ENCODE assay signal across 1 cellular context in genomic region chr16:69326172-69326873, GRCh38.
TF ChIP-seq lines count a peak whose summit lies in the region.

No MANE protein-coding gene starts in this region.

TF ChIP-seq in HepG2, 621 proteins besides CTCF, POLR2A, EP300 and RAD21 (continued from another document and continues in another):
- TF ChIP-seq E2F1 (CRISPR knock-in tag; IDR thresholded peaks at IDR 0.05) (no peak), ERF (CRISPR knock-in tag; IDR thresholded peaks at IDR 0.05) (peak; percentile 77), POGK (CRISPR knock-in tag; conservative IDR thresholded peaks at IDR 0.05) (no peak), RXRB (CRISPR knock-in tag; IDR thresholded peaks at IDR 0.05; ENCODE audit: borderline replicate concordance) (peak; percentile 88), ETS1 (CRISPR knock-in tag; IDR thresholded peaks at IDR 0.05) (no peak), ZUFSP (CRISPR knock-in tag; IDR thresholded peaks at IDR 0.05; ENCODE audit: borderline replicate concordance) (no peak), GLI4 (CRISPR knock-in tag; IDR thresholded peaks at IDR 0.05; ENCODE audit: borderline replicate concordance) (peak; percentile 82; the same call in 1 of the 2 replicates), ZBTB43 (CRISPR knock-in tag; conservative IDR thresholded peaks at IDR 0.05) (peak; percentile 77; the same call in 1 of the 2 replicates), HOXA3 (CRISPR knock-in tag; IDR thresholded peaks at IDR 0.05) (peak; percentile 89), ZNF770 (CRISPR knock-in tag; IDR thresholded peaks at IDR 0.05) (0 out of 2 replicates have a peak, but pooled peaks have one; percentile 17), GABPA (IDR thresholded peaks at IDR 0.05; ENCODE audit: low read depth, low read length) (no peak), GABPA (CRISPR knock-in tag; IDR thresholded peaks at IDR 0.05; ENCODE audit: low read depth) (peak; percentile 75), HNRNPLL (IDR thresholded peaks at IDR 0.05; ENCODE audit: low read depth, low read length, poor library complexity, severe bottlenecking) (no peak), SOX13 (IDR thresholded peaks at IDR 0.05) (no peak), SOX13 (CRISPR knock-in tag; conservative IDR thresholded peaks at IDR 0.05 in 1 of 2, IDR thresholded peaks at IDR 0.05 in 1 of 2) (peak in 1 of 2 experiments; percentile 61; a peak in 2 of 4 replicates), TBP (CRISPR knock-in tag; IDR thresholded peaks at IDR 0.05) (no peak), RNF2 (conservative IDR thresholded peaks at IDR 0.05; ENCODE audit: low read depth) (no peak), ZNF703 (CRISPR knock-in tag; IDR thresholded peaks at IDR 0.05; ENCODE audit: borderline replicate concordance) (no peak), CCDC6 (CRISPR knock-in tag; IDR thresholded peaks at IDR 0.05) (peak; percentile 44; the same call in 1 of the 2 replicates), MAFF (IDR thresholded peaks at IDR 0.05; ENCODE audit: low read depth, low read length) (peak; percentile 88), ARID5B (CRISPR knock-in tag; IDR thresholded peaks at IDR 0.05) (peak; percentile 83), ARHGAP35 (CRISPR knock-in tag; IDR thresholded peaks at IDR 0.05; ENCODE audit: borderline replicate concordance) (no peak), MAFK (conservative IDR thresholded peaks at IDR 0.05 in 1 of 2, IDR thresholded peaks at IDR 0.05 in 1 of 2; ENCODE audit: low read length in 2 of 2) (peak; percentile 84 to 94), KLF16 (CRISPR knock-in tag; IDR thresholded peaks at IDR 0.05) (peak in 1 of 2 experiments; percentile 71; a peak in 2 of 4 replicates), SRF (IDR thresholded peaks at IDR 0.05; ENCODE audit: low read depth, low read length) (no peak), ZBTB21 (CRISPR knock-in tag; IDR thresholded peaks at IDR 0.05) (no peak), ZNF773 (CRISPR knock-in tag; IDR thresholded peaks at IDR 0.05; ENCODE audit: borderline replicate concordance) (no peak), ZBTB39 (CRISPR knock-in tag; IDR thresholded peaks at IDR 0.05) (no peak), TRAFD1 (CRISPR knock-in tag; IDR thresholded peaks at IDR 0.05; ENCODE audit: borderline replicate concordance) (no peak; the same call in 1 of the 2 replicates), SNRNP70 (IDR thresholded peaks at IDR 0.05; ENCODE audit: low read depth, low read length) (no peak), MTF1 (CRISPR knock-in tag; IDR thresholded peaks at IDR 0.05) (no peak), TAF1 (CRISPR knock-in tag; IDR thresholded peaks at IDR 0.05) (no peak; the same call in 1 of the 2 replicates), HMGXB4 (CRISPR knock-in tag; IDR thresholded peaks at IDR 0.05; ENCODE audit: borderline replicate concordance in 1 of 2, low read depth in 1 of 2) (peak; percentile 32 to 83; a peak in 2 of 4 replicates), NKX3-1 (CRISPR knock-in tag; IDR thresholded peaks at IDR 0.05) (no peak), ZNF333 (CRISPR knock-in tag; IDR thresholded peaks at IDR 0.05; ENCODE audit: borderline replicate concordance) (no peak), NBN (conservative IDR thresholded peaks at IDR 0.05) (no peak), ZNF30 (CRISPR knock-in tag; IDR thresholded peaks at IDR 0.05) (no peak), ZNF556 (CRISPR knock-in tag; IDR thresholded peaks at IDR 0.05; ENCODE audit: borderline replicate concordance) (peak; percentile 78; the same call in 1 of the 2 replicates), CCAR2 (optimal IDR thresholded peaks at IDR 0.05; ENCODE audit: low read depth, low read length) (no peak), MAF1 (CRISPR knock-in tag; IDR thresholded peaks at IDR 0.05; ENCODE audit: borderline replicate concordance) (no peak), THAP11 (CRISPR knock-in tag; IDR thresholded peaks at IDR 0.05) (peak; percentile 66), ZNF292 (CRISPR knock-in tag; IDR thresholded peaks at IDR 0.05; ENCODE audit: borderline replicate concordance, low read depth) (peak; percentile 90; the same call in 1 of the 2 replicates), MEIS1 (CRISPR knock-in tag; IDR thresholded peaks at IDR 0.05; ENCODE audit: borderline replicate concordance) (peak; percentile 52; the same call in 1 of the 2 replicates), STAT5B (CRISPR knock-in tag; IDR thresholded peaks at IDR 0.05) (no peak), CC2D1A (CRISPR knock-in tag; IDR thresholded peaks at IDR 0.05) (no peak)
